In the genomic region with DNA sequence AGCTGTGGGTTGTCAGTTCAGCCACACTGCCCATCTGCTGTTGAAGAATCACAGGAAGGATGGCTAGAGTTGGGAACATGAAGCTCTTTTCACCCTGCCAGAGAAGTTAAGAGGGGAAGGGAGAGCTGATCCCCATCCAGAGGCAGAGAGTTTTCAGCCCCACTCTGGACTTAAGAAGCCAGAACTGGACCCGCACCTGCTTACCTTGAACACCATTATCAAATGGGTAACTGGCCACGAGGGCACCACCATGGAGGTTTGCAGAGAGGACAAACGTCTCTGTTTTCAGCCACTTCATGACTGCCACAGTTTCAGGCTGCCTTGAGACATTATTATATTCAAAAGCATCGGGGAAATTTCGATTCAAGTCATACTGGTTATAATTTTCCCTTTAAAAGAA, we compare ENCODE assay signal across 7 cellular contexts.
"Had no signal": no experiment of that assay in that cellular context is flagged by ENCODE, and none has a peak within 500 bp of the region (broad histone marks: within the 10 kb centered on the region; RNA-seq: fewer than 3 reads in every experiment).

No MANE protein-coding gene starts in this region.

- H3K27ac Mint-ChIP-seq: IgD-negative memory B cell had no signal

- H3K27me3 Mint-ChIP-seq: IgD-negative memory B cell had no signal

- H3K9ac ChIP-seq: KMS-11 had no signal

- H3K4me3 ChIP-seq: K562 had no signal

- H3K27ac ChIP-seq: HL-60, KMS-11 had no signal

- H3K4me3 Mint-ChIP-seq: IgD-negative memory B cell had no signal

- ATAC-seq: HepG2, K562 had no signal

- H3K9me3 Mint-ChIP-seq: IgD-negative memory B cell had no signal

- DNase-seq: KBM-7, KG1 had no signal

- H3K4me2 ChIP-seq: KMS-11 had no signal
